Comparison of ENCODE assay signal across 8 cellular contexts in genomic region chr15:42737529-42738328, GRCh38. TPM values are rescaled to one million over a fixed set of nuclear protein-coding genes. Genes with fewer than 3 reads are reported as not detected.
A peak's percentile ranks its signal among the peaks of the same experiment; 100 is the strongest.
DNase-seq lines count a peak whose midpoint lies in the region; ATAC-seq and TF ChIP-seq lines count a peak whose summit lies in the region.

No MANE protein-coding gene starts in this region.

- H3K36me3 ChIP-seq in effector memory CD4-positive, alpha-beta T cell (ENCODE audit: control insufficient read depth, insufficient read depth, low read length), result peaks cover 10% of the 10 kb centered on the region

- H3K27me3 Mint-ChIP-seq in neural crest cell (ENCODE audit: low read depth), result no peaks in the 10 kb centered on the region

- H3K27ac ChIP-seq in effector memory CD4-positive, alpha-beta T cell (ENCODE audit: insufficient read depth, low read length, poor library complexity, severe bottlenecking), result peak overlapping the region; percentile 72

- H3K4me1 Mint-ChIP-seq in neural crest cell, result peaks cover 21% of the 10 kb centered on the region

- no peaks in the 10 kb centered on the region for H3K27me3 ChIP-seq in effector memory CD4-positive, alpha-beta T cell (replicated peaks; ENCODE audit: control insufficient read depth, insufficient read depth, low read length, poor library complexity, severe bottlenecking)

- peak overlapping the region; percentile 86 for H3K4me3 Mint-ChIP-seq in neural crest cell

- peak overlapping the region; percentile 54 for H3K4me3 ChIP-seq in GM12875 (ENCODE audit: low read depth, low read length)
- H3K4me3 ChIP-seq in effector memory CD4-positive, alpha-beta T cell (ENCODE audit: insufficient read depth, low read depth, low read length, poor library complexity, severe bottlenecking), result peak overlapping the region; percentile 80

- peak overlapping the region; percentile 81 for H3K27ac Mint-ChIP-seq in neural crest cell (ENCODE audit: unreplicated experiment)

- no peak for ATAC-seq in HG03457 (IDR thresholded peaks at IDR 0.05; ENCODE audit: unreplicated experiment)
- ATAC-seq in HG03469 (IDR thresholded peaks at IDR 0.05; ENCODE audit: unreplicated experiment), result no peak

- H3K9me3 Mint-ChIP-seq in neural crest cell, result no peaks in the 10 kb centered on the region

- H3K9me3 ChIP-seq in effector memory CD4-positive, alpha-beta T cell (ENCODE audit: control insufficient read depth, low read length), result no peaks in the 10 kb centered on the region

- peaks cover 12% of the 10 kb centered on the region for H3K4me1 ChIP-seq in effector memory CD4-positive, alpha-beta T cell (ENCODE audit: control insufficient read depth, insufficient read depth, low read length, poor library complexity, severe bottlenecking)

- H3K36me3 Mint-ChIP-seq in neural crest cell (ENCODE audit: low read depth), result peaks cover 2% of the 10 kb centered on the region

- TF ChIP-seq CTCF in GM12875 (IDR thresholded peaks at IDR 0.05; ENCODE audit: borderline replicate concordance, insufficient read depth, low read depth, low read length), result no peak
- TF ChIP-seq CTCF in neural crest cell (conservative IDR thresholded peaks at IDR 0.05), result no peak

- DNase-seq in NCI-H82 treated with DMSO at 0.1 percent for 48 hours (lab: John Stamatoyannopoulos, UW; ENCODE audit: unreplicated experiment) (peak; percentile 8), neural crest cell (ENCODE audit: low read depth, low spot score) (no peak), cortex of kidney (lab: John Stamatoyannopoulos, UW) (no peak), NK-92 (lab: John Stamatoyannopoulos, UW; ENCODE audit: unreplicated experiment) (no peak)
- DNase-seq in effector memory CD4-positive, alpha-beta T cell, result no peak

RNA-seq across cellular contexts. Expression of gene CDAN1, which starts 0.8 kb away (rescaled TPM):
- total RNA-seq in neural crest cell, result 32.7 and 41.0 TPM in 2 replicates
